ENCODE assay signal across 8 cellular contexts in the genomic region with DNA sequence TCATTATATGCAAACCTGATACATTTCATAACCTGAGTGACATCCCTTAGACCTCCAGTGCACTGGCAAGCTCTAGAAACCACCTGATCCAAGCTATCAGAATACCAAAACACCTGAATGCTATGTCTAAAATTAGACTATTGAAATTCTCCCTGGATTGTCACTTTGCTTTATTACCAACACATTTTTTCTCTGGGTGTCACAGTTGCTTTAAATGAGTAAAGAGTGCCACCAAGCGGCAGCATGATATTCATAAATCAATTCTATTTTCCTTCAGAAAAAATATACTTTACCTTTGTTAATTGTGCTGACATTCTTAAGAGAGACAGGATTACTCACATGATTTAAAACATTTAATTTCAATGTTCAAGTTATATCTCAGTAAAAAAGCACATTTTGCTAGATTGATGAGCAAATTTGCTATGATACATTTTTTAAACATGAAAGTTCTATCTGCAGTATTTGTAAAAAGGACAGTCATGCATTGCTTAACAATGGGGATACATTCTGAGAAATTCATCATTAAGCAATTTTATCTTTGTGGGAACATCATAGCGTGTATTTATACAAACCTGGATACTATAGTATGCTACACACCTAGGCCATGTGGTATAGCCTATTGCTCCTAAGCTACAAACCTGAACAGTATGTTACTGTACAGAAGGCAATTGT.
DNase-seq lines count a peak whose midpoint lies in the region; ATAC-seq and TF ChIP-seq lines count a peak whose summit lies in the region.

No MANE protein-coding gene starts in this region.

- CTCF ChIA-PET in AG04449 (lab: Yijun Ruan, JAX): interaction anchor here (1.1 to 4.2 kb wide), 5 partner anchors 12 to 619 kb away, joined by 3 to 24 read pairs (median 4); no protein-coding TSS in a partner anchor

- H3K36me3 ChIP-seq in lower lobe of right lung (no peaks in the 10 kb centered on the region), tibial nerve (no peaks in the 10 kb centered on the region)

- H3K27ac ChIP-seq in lower lobe of right lung: no peak overlapping the region
- no peak overlapping the region for H3K27ac ChIP-seq in tibial nerve

- H3K27me3 ChIP-seq in lower lobe of right lung (ENCODE audit: low read depth) (no peaks in the 10 kb centered on the region), tibial nerve (no peaks in the 10 kb centered on the region)

- TF ChIP-seq POLR2A in tibial nerve (IDR thresholded peaks at IDR 0.05): no peak

- 6 to 10% methylated on average over 2 of the region's 2 CpGs for WGBS in tibial nerve, 2 donors

- DNase-seq in AG04449 (ENCODE audit: low read depth, low spot score) (no peak), GM10266 (ENCODE audit: extremely low spot score) (peak; percentile 43), LHCN-M2 (ENCODE audit: low read depth) (peak; percentile 57), lower lobe of right lung (no peak), tibial nerve (ENCODE audit: low spot score in 2 of 2) (peak in 1 of 2 donors; percentile 41)
- peak; percentile 30 for DNase-seq in central memory CD4-positive, alpha-beta T cell

- H3K4me3 ChIP-seq in AG04449 (ENCODE audit: low read depth, low read length): no peak overlapping the region
- no peak overlapping the region for H3K4me3 ChIP-seq in lower lobe of right lung
- H3K4me3 ChIP-seq in tibial nerve: no peak overlapping the region

- peak; percentile 9 for TF ChIP-seq CTCF in AG04449 (IDR thresholded peaks at IDR 0.05; ENCODE audit: insufficient read depth, low read length, missing control alignments)
- peak; percentile 72 for TF ChIP-seq CTCF in GM10266 (IDR thresholded peaks at IDR 0.05; ENCODE audit: control insufficient read depth, insufficient read depth, low read depth, missing control alignments)
- TF ChIP-seq CTCF in lower lobe of right lung (IDR thresholded peaks at IDR 0.05): peak; percentile 59
- peak; percentile 28 to 55 (median 43) for TF ChIP-seq CTCF in tibial nerve (IDR thresholded peaks at IDR 0.05)

- no peaks in the 10 kb centered on the region for H3K4me1 ChIP-seq in lower lobe of right lung
- no peaks in the 10 kb centered on the region for H3K4me1 ChIP-seq in tibial nerve

- intact Hi-C loops in lower lobe of right lung (cut with DNase I): no loop called here

- no peak for TF ChIP-seq EP300 in tibial nerve (IDR thresholded peaks at IDR 0.05)

- ATAC-seq in SK-N-SH treated with all-trans-retinoic acid at 6 μM for 48 hours: peak; percentile 35; the same call in 2 of the 3 replicates
- ATAC-seq in lower lobe of right lung: peak; percentile 43 to 72
- ATAC-seq in HG03378 (IDR thresholded peaks at IDR 0.05; ENCODE audit: unreplicated experiment): no peak

- POLR2A ChIA-PET in AG04449 (lab: Yijun Ruan, JAX): no interaction called here

- H3K9me3 ChIP-seq in lower lobe of right lung: no peaks in the 10 kb centered on the region
- H3K9me3 ChIP-seq in tibial nerve: no peaks in the 10 kb centered on the region

TF ChIP-seq in SK-N-SH treated with all-trans-retinoic acid at 6 μM for 48 hours, 23 proteins besides CTCF, POLR2A, EP300 and RAD21:
- TF ChIP-seq, protein P1, sequence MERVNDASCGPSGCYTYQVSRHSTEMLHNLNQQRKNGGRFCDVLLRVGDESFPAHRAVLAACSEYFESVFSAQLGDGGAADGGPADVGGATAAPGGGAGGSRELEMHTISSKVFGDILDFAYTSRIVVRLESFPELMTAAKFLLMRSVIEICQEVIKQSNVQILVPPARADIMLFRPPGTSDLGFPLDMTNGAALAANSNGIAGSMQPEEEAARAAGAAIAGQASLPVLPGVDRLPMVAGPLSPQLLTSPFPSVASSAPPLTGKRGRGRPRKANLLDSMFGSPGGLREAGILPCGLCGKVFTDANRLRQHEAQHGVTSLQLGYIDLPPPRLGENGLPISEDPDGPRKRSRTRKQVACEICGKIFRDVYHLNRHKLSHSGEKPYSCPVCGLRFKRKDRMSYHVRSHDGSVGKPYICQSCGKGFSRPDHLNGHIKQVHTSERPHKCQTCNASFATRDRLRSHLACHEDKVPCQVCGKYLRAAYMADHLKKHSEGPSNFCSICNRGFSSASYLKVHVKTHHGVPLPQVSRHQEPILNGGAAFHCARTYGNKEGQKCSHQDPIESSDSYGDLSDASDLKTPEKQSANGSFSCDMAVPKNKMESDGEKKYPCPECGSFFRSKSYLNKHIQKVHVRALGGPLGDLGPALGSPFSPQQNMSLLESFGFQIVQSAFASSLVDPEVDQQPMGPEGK (CRISPR knock-in tag; IDR thresholded peaks at IDR 0.05; ENCODE audit: borderline replicate concordance): no peak
- TF ChIP-seq PPARA (CRISPR knock-in tag; IDR thresholded peaks at IDR 0.05; ENCODE audit: borderline replicate concordance) (no peak), ZC3H10 (CRISPR knock-in tag; IDR thresholded peaks at IDR 0.05) (no peak)
TF ChIP-seq in SK-N-SH treated with all-trans-retinoic acid at 6 μM for 48 hours: peak in this region for 0.

Comparison
In these comparisons a context has a peak if more than half of its experiments do, and no peak if none do; other contexts are left out.
1. DNase-seq: peak in GM10266 (single experiment), LHCN-M2 (single experiment) and central memory CD4-positive, alpha-beta T cell (single experiment); none in AG04449 (single experiment) and lower lobe of right lung (single experiment).
2. CTCF ChIP-seq: peak in every context shown above with its lines; median percentile 72 in GM10266; 59 in lower lobe of right lung; 43 in tibial nerve; 9 in AG04449.